ENCODE assay signal across 18 cellular contexts in the genomic region with DNA sequence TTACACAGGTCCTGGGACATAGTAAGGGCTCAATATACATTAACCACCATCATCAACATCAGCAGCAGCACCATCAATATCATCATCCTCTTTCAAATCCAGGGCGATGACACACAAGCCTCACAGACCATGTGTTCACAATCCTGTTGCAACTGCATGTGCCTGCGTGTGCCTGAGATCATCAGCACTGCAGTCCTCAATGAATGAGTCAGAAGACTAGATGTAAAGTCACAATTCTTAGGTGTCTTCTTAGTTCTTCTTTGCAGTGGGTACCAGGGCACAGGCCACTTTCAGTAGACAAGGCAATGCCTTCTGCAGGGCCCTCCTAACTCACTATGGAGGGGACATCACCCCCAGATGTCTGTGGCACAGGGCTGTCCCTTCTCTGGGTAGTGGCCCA.
DNase-seq lines count a peak whose midpoint lies in the region; ATAC-seq, FAIRE-seq and TF ChIP-seq lines count a peak whose summit lies in the region.
"Had no signal": no experiment of that assay in that cellular context is flagged by ENCODE, and none has a peak within 500 bp of the region (broad histone marks: within the 10 kb centered on the region; RNA-seq: fewer than 3 reads in every experiment).

No MANE protein-coding gene starts in this region.

- H3K79me2 ChIP-seq in K562 (ENCODE audit: control insufficient read depth, insufficient read depth, low read length) = no peaks in the 10 kb centered on the region

- peak; percentile 49; the same call in 2 of the 3 replicates for ATAC-seq in K562
- no peak for ATAC-seq in HG03139 (IDR thresholded peaks at IDR 0.05; ENCODE audit: unreplicated experiment)

- CTCF ChIA-PET in K562 (lab: Yijun Ruan, JAX; ENCODE audit: low intra/inter-chr PET ratio) = no interaction called here

- no peaks in the 10 kb centered on the region for H3K79me1 ChIP-seq in neuronal stem cell (ENCODE audit: low read depth, low read length)

- H3K27ac ChIP-seq in K562 (ENCODE audit: extremely low read depth, low read depth, low read length) (peak overlapping the region; percentile 35; the same call in 1 of the 3 replicates), neuronal stem cell (replicated peaks; ENCODE audit: low read length) (no peak overlapping the region), SJCRH30 (no peak overlapping the region)

- POLR2A ChIA-PET in K562 (lab: Yijun Ruan, JAX) = no interaction called here

- no peak overlapping the region for H3K23ac ChIP-seq in neuronal stem cell (ENCODE audit: low read depth, low read length, poor library complexity)

- H3K18ac ChIP-seq in neuronal stem cell (ENCODE audit: low read length) = no peak overlapping the region

- H2BK15ac ChIP-seq in neuronal stem cell (ENCODE audit: low read length) = no peak overlapping the region

- H3K4ac ChIP-seq in neuronal stem cell (ENCODE audit: low read length) = no peak overlapping the region

- H3K4me2 ChIP-seq in K562 (ENCODE audit: insufficient read depth, low read length) = peak overlapping the region; percentile 17; the same call in 1 of the 2 replicates
- H3K4me2 ChIP-seq in neuronal stem cell (ENCODE audit: insufficient read depth, low read length, poor library complexity, severe bottlenecking) = no peak overlapping the region

- DNase-seq in GM12891 (ENCODE audit: insufficient read length, low spot score) = no peak
- DNase-seq in HT1080 (ENCODE audit: low read depth) = peak; percentile 75
- peak; percentile 7 to 12 (median 9) for DNase-seq in K562 (ENCODE audit: extremely low read depth in 1 of 4, low spot score in 3 of 4)
- DNase-seq in myocyte (ENCODE audit: low read depth) = peak; percentile 40
- no peak for DNase-seq in neuronal stem cell (ENCODE audit: low spot score)
- DNase-seq in NCI-H1417 (lab: John Stamatoyannopoulos, UW) = no peak
- no peak for DNase-seq in SJCRH30
- DNase-seq: activated CD4-positive, CD25-positive, alpha-beta regulatory T cell treated with anti-CD3 and anti-CD28 coated beads, Interleukin-2, amount 50 U/mL, for 72 hours; activated gamma-delta T cell; amygdala; GDM1; glutamatergic neuron; GOT3; immature natural killer cell; Karpas-422; NCI-H510A; stimulated activated naive CD4-positive, alpha-beta T cell had no signal

- no peak overlapping the region for H2AK5ac ChIP-seq in neuronal stem cell (ENCODE audit: low read depth, low read length)

- no peak for TF ChIP-seq EP300 in K562 (IDR thresholded peaks at IDR 0.05; ENCODE audit: low read length)

- H3K27me3 ChIP-seq in K562 (ENCODE audit: control insufficient read depth in 2 of 2, insufficient read depth in 2 of 2, low read length in 2 of 2) (no peaks in the 10 kb centered on the region), neuronal stem cell (ENCODE audit: control insufficient read depth in 3 of 3, insufficient read depth in 3 of 3, low read depth in 1 of 3, low read length in 3 of 3) (no peaks in the 10 kb centered on the region), SJCRH30 (no peaks in the 10 kb centered on the region)

- peaks cover 0 to 11% of the 10 kb centered on the region in 2 experiments; a peak in 3 of 5 replicates for H3K4me1 ChIP-seq in K562 (replicated peaks in 1 of 2; ENCODE audit: control insufficient read depth in 2 of 2, insufficient read depth in 2 of 2, low read length in 2 of 2)
- no peaks in the 10 kb centered on the region for H3K4me1 ChIP-seq in neuronal stem cell (ENCODE audit: control insufficient read depth in 2 of 2, insufficient read depth in 1 of 2, low read depth in 1 of 2, low read length in 2 of 2)
- 0 out of 2 replicates have a peak, but pooled peaks cover 3% of the 10 kb centered on the region for H3K4me1 ChIP-seq in SJCRH30

- no peak overlapping the region for H3K14ac ChIP-seq in neuronal stem cell (ENCODE audit: low read length)

- no peak overlapping the region for H4K8ac ChIP-seq in neuronal stem cell (ENCODE audit: low read depth, low read length)

- no peaks in the 10 kb centered on the region for H4K20me1 ChIP-seq in K562 (replicated peaks; ENCODE audit: control insufficient read depth, insufficient read depth, low read length)

- TF ChIP-seq CTCF in K562 (IDR thresholded peaks at IDR 0.05 in 2 of 3, conservative IDR thresholded peaks at IDR 0.05 in 1 of 3; ENCODE audit: insufficient read depth in 2 of 3, low read depth in 1 of 3, low read length in 3 of 3) = no peak

- in situ Hi-C loops in K562 (cut with MboI) = no loop called here

- H2AFZ ChIP-seq in K562 (ENCODE audit: low read depth, low read length) (no peak overlapping the region), neuronal stem cell (ENCODE audit: low read length) (no peak overlapping the region)

- no peak overlapping the region for H3K9ac ChIP-seq in K562 (ENCODE audit: insufficient read depth in 1 of 2, low read depth in 2 of 2, low read length in 2 of 2)
- H3K9ac ChIP-seq in neuronal stem cell (ENCODE audit: low read depth, low read length, poor library complexity) = no peak overlapping the region

- no peaks in the 10 kb centered on the region for H3K9me3 ChIP-seq in K562 (replicated peaks; ENCODE audit: control insufficient read depth, insufficient read depth, low read depth, low read length)
- H3K9me3 ChIP-seq in neuronal stem cell (replicated peaks in 1 of 2; ENCODE audit: control insufficient read depth in 2 of 2, insufficient read depth in 1 of 2, low read depth in 1 of 2, low read length in 2 of 2) = no peaks in the 10 kb centered on the region
- H3K9me3 ChIP-seq in SJCRH30 (replicated peaks) = no peaks in the 10 kb centered on the region

- no peak overlapping the region for H2BK12ac ChIP-seq in neuronal stem cell (ENCODE audit: low read length)

- H2BK5ac ChIP-seq in neuronal stem cell (ENCODE audit: low read length) = no peak overlapping the region

- H2BK120ac ChIP-seq in neuronal stem cell (ENCODE audit: low read depth, low read length) = no peak overlapping the region

- H4K91ac ChIP-seq in neuronal stem cell (ENCODE audit: low read depth, low read length, poor library complexity) = no peak overlapping the region

- FAIRE-seq in GM12891 (lab: Jason Lieb, UNC) (peak; percentile 81), K562 (lab: Jason Lieb, UNC) (peak; percentile 67)

- H3K4me3 ChIP-seq in K562 (no peak overlapping the region), neuronal stem cell (ENCODE audit: low read length in 2 of 2) (no peak overlapping the region), SJCRH30 (no peak overlapping the region)

- 46% methylated on average over 2 of the region's 2 CpGs for WGBS in K562 (ENCODE audit: insufficient coverage, low coverage, missing lambda C conversion rate)
- no CpG with 5 or more reads among the region's 2 CpGs for WGBS in neuronal stem cell (ENCODE audit: extremely low coverage in 2 of 2, insufficient read length in 2 of 2, insufficient replicate concordance in 1 of 2), 2 donors

- H3K36me3 ChIP-seq in K562 (ENCODE audit: control insufficient read depth, insufficient read depth, low read length) = peaks cover 13% of the 10 kb centered on the region; the same call in 2 of the 3 replicates
- H3K36me3 ChIP-seq in neuronal stem cell (replicated peaks in 1 of 2; ENCODE audit: control insufficient read depth in 2 of 2, insufficient read depth in 2 of 2, low read length in 2 of 2) = no peaks in the 10 kb centered on the region
- peaks cover 93% of the 10 kb centered on the region for H3K36me3 ChIP-seq in SJCRH30

- TF ChIP-seq POLR2A in GM12891 (IDR thresholded peaks at IDR 0.05; ENCODE audit: low read depth, low read length) (no peak), K562 (conservative IDR thresholded peaks at IDR 0.05) (no peak)

- intact Hi-C loops in K562 (cut with micrococcal nuclease) = no loop called here

- no peak for TF ChIP-seq RAD21 in K562 (CRISPR knock-in tag; conservative IDR thresholded peaks at IDR 0.05 in 1 of 2, IDR thresholded peaks at IDR 0.05 in 1 of 2)

- H3K9me1 ChIP-seq in K562 (ENCODE audit: control insufficient read depth, insufficient read depth, low read length) = no peaks in the 10 kb centered on the region

- no TSS peak for BruUV-seq in K562 (replicated peaks; lab: Mats Ljungman, UMichigan)

TF ChIP-seq in GM12891, 5 proteins besides CTCF, POLR2A, EP300 and RAD21:
- no peak for TF ChIP-seq POLR2AphosphoS5 (IDR thresholded peaks at IDR 0.05; ENCODE audit: low read depth, low read length)
- TF ChIP-seq TAF1 (IDR thresholded peaks at IDR 0.05; ENCODE audit: low read depth, low read length) = no peak
- no peak for TF ChIP-seq SPI1 (IDR thresholded peaks at IDR 0.05; ENCODE audit: low read depth, low read length)
- no peak for TF ChIP-seq POU2F2 (IDR thresholded peaks at IDR 0.05; ENCODE audit: low read depth, low read length)
- no peak for TF ChIP-seq PAX5 (IDR thresholded peaks at IDR 0.05; ENCODE audit: insufficient read depth, low read length, severe bottlenecking)

TF ChIP-seq in K562, 482 proteins besides CTCF, POLR2A, EP300 and RAD21 (continues in another document):
- TF ChIP-seq JUN (IDR thresholded peaks at IDR 0.05; ENCODE audit: borderline replicate concordance, low read depth, low read length) (0 out of 2 replicates have a peak, but pooled peaks have one; percentile 8), JUN (CRISPR knock-in tag; IDR thresholded peaks at IDR 0.05; ENCODE audit: borderline replicate concordance) (no peak), FOXO4 (CRISPR knock-in tag; IDR thresholded peaks at IDR 0.05) (no peak), NFYB (IDR thresholded peaks at IDR 0.05; ENCODE audit: extremely low read depth, insufficient read length) (no peak), ATF3 (IDR thresholded peaks at IDR 0.05) (peak; percentile 78), ATF3 (CRISPR knock-in tag; conservative IDR thresholded peaks at IDR 0.05) (no peak), SRSF9 (IDR thresholded peaks at IDR 0.05; ENCODE audit: borderline replicate concordance, low read depth, low read length) (no peak), FUS (optimal IDR thresholded peaks at IDR 0.05; ENCODE audit: low read depth, low read length) (no peak), ZNF699 (CRISPR knock-in tag; IDR thresholded peaks at IDR 0.05; ENCODE audit: insufficient replicate concordance) (no peak)

Comparison
In these comparisons a context has a peak if more than half of its experiments do, and no peak if none do; other contexts are left out.
1. DNase-seq: peak in HT1080 (single experiment), K562 (4 of 4) and myocyte (single experiment); none in GM12891 (single experiment), neuronal stem cell (single experiment), NCI-H1417 (0 of 3) and SJCRH30 (0 of 2).